ENCODE assay signal across 1 cellular context in genomic region chr22:44728761-44729261, GRCh38.
TF ChIP-seq lines count a peak whose summit lies in the region.

No MANE protein-coding gene starts in this region.

TF ChIP-seq in SK-N-SH, 30 proteins besides CTCF, POLR2A, EP300 and RAD21 (continued from another document):
- TF ChIP-seq FOXM1 (IDR thresholded peaks at IDR 0.05; ENCODE audit: low read depth) = no peak
- TF ChIP-seq TEAD4 (IDR thresholded peaks at IDR 0.05; ENCODE audit: borderline replicate concordance, insufficient read depth) = no peak
- TF ChIP-seq USF1 (IDR thresholded peaks at IDR 0.05; ENCODE audit: borderline replicate concordance, low read depth) = no peak; the same call in 1 of the 2 replicates
TF ChIP-seq in SK-N-SH: peak in this region for 0.
